ENCODE assay signal across 8 cellular contexts in the genomic region with DNA sequence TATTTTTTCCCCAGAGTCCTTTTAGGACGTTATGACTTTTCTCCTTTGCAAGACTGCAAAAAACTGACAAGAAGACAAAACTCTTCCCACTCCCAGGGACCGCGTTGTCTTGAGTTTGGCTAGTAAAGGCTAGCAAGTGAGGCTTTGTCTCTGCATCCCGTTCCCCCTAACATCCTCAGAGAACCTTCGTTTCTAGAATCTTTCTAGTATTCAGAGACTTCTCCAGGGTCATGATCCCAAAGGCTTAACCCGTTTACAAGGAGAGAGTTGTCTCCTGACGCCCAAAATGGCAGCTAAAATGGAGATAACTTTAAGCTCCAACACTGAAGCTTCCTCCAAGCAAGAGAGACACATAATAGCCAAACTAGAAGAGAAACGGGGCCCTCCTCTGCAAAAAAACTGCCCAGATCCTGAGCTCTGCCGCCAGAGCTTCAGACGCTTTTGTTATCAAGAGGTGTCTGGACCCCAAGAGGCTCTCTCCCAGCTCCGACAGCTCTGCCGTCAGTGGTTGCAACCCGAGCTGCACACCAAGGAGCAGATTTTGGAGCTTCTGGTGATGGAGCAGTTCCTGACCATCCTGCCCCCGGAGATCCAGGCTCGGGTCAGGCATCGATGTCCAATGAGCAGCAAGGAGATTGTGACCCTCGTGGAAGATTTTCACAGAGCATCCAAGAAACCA. TPM values are rescaled to one million over a fixed set of nuclear protein-coding genes. Genes with fewer than 3 reads are reported as not detected.
DNase-seq lines count a peak whose midpoint lies in the region; ATAC-seq and TF ChIP-seq lines count a peak whose summit lies in the region.

No MANE protein-coding gene starts in this region.

- POLR2A ChIA-PET in BJ (lab: Charles Lee), result no interaction called here

- H3K4me3 ChIP-seq in BJ (ENCODE audit: low read depth, low read length) (peak overlapping the region; percentile 95), H7 (ENCODE audit: insufficient read depth, low read depth, low read length) (peak overlapping the region; percentile 97), skeletal muscle satellite cell (ENCODE audit: low read length) (peak overlapping the region; percentile 84)

- peaks cover 3% of the 10 kb centered on the region for H3K4me1 ChIP-seq in skeletal muscle satellite cell (ENCODE audit: control insufficient read depth, insufficient read depth, low read length)

- TF ChIP-seq CTCF in BJ (IDR thresholded peaks at IDR 0.05; ENCODE audit: insufficient read depth, low read depth, low read length) (no peak), VCaP (conservative IDR thresholded peaks at IDR 0.05) (no peak), glutamatergic neuron (IDR thresholded peaks at IDR 0.05; ENCODE audit: partially characterized antibody, unreplicated experiment) (no peak)

- H3K27ac ChIP-seq in VCaP, result peak overlapping the region; percentile 75

- H3K9me3 Mint-ChIP-seq in glutamatergic neuron (ENCODE audit: unreplicated experiment), result peaks cover 6% of the 10 kb centered on the region

- no peak for DNase-seq in BJ (ENCODE audit: low read depth)
- DNase-seq in H7, result peak; percentile 71
- peak; percentile 34 for DNase-seq in glutamatergic neuron
- DNase-seq in activated CD4-positive, CD25-positive, alpha-beta regulatory T cell treated with anti-CD3 and anti-CD28 coated beads, Interleukin-2, amount 50 U/mL, for 72 hours, result no peak
- DNase-seq in NCI-H2029 treated with DMSO at 0.1 percent for 48 hours (lab: John Stamatoyannopoulos, UW), result no peak

- ATAC-seq in HG03469 (IDR thresholded peaks at IDR 0.05; ENCODE audit: unreplicated experiment), result no peak

- peaks cover 10% of the 10 kb centered on the region for H3K4me1 Mint-ChIP-seq in glutamatergic neuron (ENCODE audit: low read depth, unreplicated experiment)

- peak overlapping the region; percentile 86 for H3K9ac ChIP-seq in skeletal muscle satellite cell (ENCODE audit: low read depth, low read length)

- peaks cover 44% of the 10 kb centered on the region for H3K36me3 Mint-ChIP-seq in glutamatergic neuron (ENCODE audit: unreplicated experiment)

- H3K4me3 Mint-ChIP-seq in glutamatergic neuron (ENCODE audit: unreplicated experiment), result peak overlapping the region; percentile 98

- H3K27me3 ChIP-seq in BJ (ENCODE audit: control insufficient read depth, insufficient read depth, low read length) (no peaks in the 10 kb centered on the region), H7 (ENCODE audit: control insufficient read depth, insufficient read depth, low read length) (no peaks in the 10 kb centered on the region; the same call in 1 of the 2 replicates), skeletal muscle satellite cell (ENCODE audit: control insufficient read depth, insufficient read depth, low read length) (no peaks in the 10 kb centered on the region)

- CTCF ChIA-PET in BJ (lab: Yijun Ruan, JAX), result interaction anchor here (1.5 to 1.8 kb wide), 2 partner anchors 43 to 99 kb away, joined by 3 to 7 read pairs; a partner anchor contains a TSS

- peak overlapping the region; percentile 93 for H3K4me2 ChIP-seq in skeletal muscle satellite cell (ENCODE audit: low read length)

- H3K27ac Mint-ChIP-seq in glutamatergic neuron (ENCODE audit: unreplicated experiment), result peak overlapping the region; percentile 89

- H3K36me3 ChIP-seq in BJ (ENCODE audit: control insufficient read depth, insufficient read depth, low read length), result peaks cover 9% of the 10 kb centered on the region
- peaks cover 13% of the 10 kb centered on the region for H3K36me3 ChIP-seq in H7 (replicated peaks; ENCODE audit: control insufficient read depth, insufficient read depth, low read length)
- peaks cover 51% of the 10 kb centered on the region for H3K36me3 ChIP-seq in skeletal muscle satellite cell (ENCODE audit: insufficient read depth, low read length)

- peaks cover 4% of the 10 kb centered on the region for H3K27me3 Mint-ChIP-seq in glutamatergic neuron (ENCODE audit: unreplicated experiment)

- peaks cover 7% of the 10 kb centered on the region for H3K9me3 ChIP-seq in skeletal muscle satellite cell (replicated peaks; ENCODE audit: low read length)

RNA-seq across cellular contexts. Expression of a gene that starts 0.8 kb away (rescaled TPM):
- polyA plus RNA-seq in BJ (2011; rRNA removed), result 10.0 and 10.6 TPM in 2 replicates
- polyA minus RNA-seq in BJ (2011; rRNA and poly(A)+ RNA removed), result 4.6 and 7.5 TPM in 2 replicates
- total RNA-seq in H7 (2014; rRNA removed; shearing (Covaris generic)), result 11.6 and 12.4 TPM in 2 replicates
- total RNA-seq in glutamatergic neuron (ENCODE audit: unreplicated experiment), result 16.3 TPM
- 6.3 and 7.4 TPM in 2 replicates for total RNA-seq in skeletal muscle satellite cell (2012; rRNA removed)

RNA-seq across cellular contexts. Expression of a gene that starts 1.1 kb away (rescaled TPM):
- 13.8 and 14.0 TPM in 2 replicates for polyA plus RNA-seq in BJ (2011; rRNA removed)
- polyA minus RNA-seq in BJ (2011; rRNA and poly(A)+ RNA removed), result 5.6 and 6.2 TPM in 2 replicates
- 19.5 and 19.9 TPM in 2 replicates for total RNA-seq in H7 (2014; rRNA removed; shearing (Covaris generic))
- 14.9 TPM for total RNA-seq in glutamatergic neuron (ENCODE audit: unreplicated experiment)
- total RNA-seq in skeletal muscle satellite cell (2012; rRNA removed), result 10.3 and 13.2 TPM in 2 replicates

RNA-seq across cellular contexts. Expression of a gene that starts 41.4 kb away (rescaled TPM):
- polyA plus RNA-seq in BJ (2011; rRNA removed), result 0.93 and 1.5 TPM in 2 replicates
- 1.4 and 2.0 TPM in 2 replicates for polyA minus RNA-seq in BJ (2011; rRNA and poly(A)+ RNA removed)
- total RNA-seq in H7 (2014; rRNA removed; shearing (Covaris generic)), result 1.5 and 1.9 TPM in 2 replicates
- 1.9 TPM for total RNA-seq in glutamatergic neuron (ENCODE audit: unreplicated experiment)
- total RNA-seq in skeletal muscle satellite cell (2012; rRNA removed), result 2.0 and 2.2 TPM in 2 replicates

RNA-seq across cellular contexts. Expression of a gene that starts 41.6 kb away (rescaled TPM):
- 21.7 and 30.7 TPM in 2 replicates for polyA plus RNA-seq in BJ (2011; rRNA removed)
- polyA minus RNA-seq in BJ (2011; rRNA and poly(A)+ RNA removed), result 23.6 and 24.9 TPM in 2 replicates
- total RNA-seq in H7 (2014; rRNA removed; shearing (Covaris generic)), result 11.0 and 12.6 TPM in 2 replicates
- 69.9 TPM for total RNA-seq in glutamatergic neuron (ENCODE audit: unreplicated experiment)
- 9.2 and 9.9 TPM in 2 replicates for total RNA-seq in skeletal muscle satellite cell (2012; rRNA removed)

RNA-seq across cellular contexts. Expression of a gene that starts 46.2 kb away (rescaled TPM):
- polyA plus RNA-seq in BJ (2011; rRNA removed), result 0.17 TPM in 1 of 2 replicates, not detected in the other
- 0.09 TPM in 1 of 2 replicates, not detected in the other for polyA minus RNA-seq in BJ (2011; rRNA and poly(A)+ RNA removed)
- total RNA-seq in H7 (2014; rRNA removed; shearing (Covaris generic)), result not detected in 2 replicates
- not detected for total RNA-seq in glutamatergic neuron (ENCODE audit: unreplicated experiment)
- total RNA-seq in skeletal muscle satellite cell (2012; rRNA removed), result not detected in 2 replicates

Comparison
In these comparisons a context has a peak if more than half of its experiments do, and no peak if none do; other contexts are left out.
1. DNase-seq: peak in H7 (single experiment) and glutamatergic neuron (single experiment); none in BJ (single experiment), activated CD4-positive, CD25-positive, alpha-beta regulatory T cell treated with anti-CD3 and anti-CD28 coated beads, Interleukin-2, amount 50 U/mL, for 72 hours (single experiment) and NCI-H2029 treated with DMSO at 0.1 percent for 48 hours (single experiment).
2. Peak in every context shown above with its lines, with median percentiles within 50 percentile points of each other: H3K4me3 ChIP-seq.